In genomic region chr17:55264640-55265298, GRCh38 we compare ENCODE assay signal across 8 cellular contexts. TPM values are rescaled to one million over a fixed set of nuclear protein-coding genes. Genes with fewer than 3 reads are reported as not detected.
DNase-seq lines count a peak whose midpoint lies in the region; ATAC-seq and FAIRE-seq lines count a peak whose summit lies in the region.

Gene HLF, plus strand, starts transcription at chr17:55264960. Its CDS starts 525 bp downstream, at chr17:55265485.

- DNase-seq in AG08396 (ENCODE audit: low spot score), result peak; percentile 91
- peak; percentile 89 for DNase-seq in GM19239 (ENCODE audit: insufficient read length, low spot score)
- DNase-seq in NCI-H526 (lab: John Stamatoyannopoulos, UW), result peak; percentile 45 to 92
- peak; percentile 83 for DNase-seq in activated T-cell treated with anti-CD3 and anti-CD28 coated beads, Interleukin-2, amount 50 U/mL, for 24 hours
- peak; percentile 81 for DNase-seq in mucosa of gallbladder (ENCODE audit: low spot score)
- peak; percentile 52 to 63 for DNase-seq in stimulated activated CD8-positive, alpha-beta memory T cell treated with anti-CD3 and anti-CD28 coated beads, Interleukin-2, amount 100 ng/mL, for 48 hours (ENCODE audit: low read depth in 2 of 2)

- H3K4me3 Mint-ChIP-seq in activated T-cell treated with anti-CD3 and anti-CD28 coated beads, Interleukin-2, amount 50 U/mL, for 24 hours, result peak within 1 kb of the TSS; percentile 57

- peaks cover 16% of the 10 kb centered on the region for H3K4me1 Mint-ChIP-seq in activated T-cell treated with anti-CD3 and anti-CD28 coated beads, Interleukin-2, amount 50 U/mL, for 24 hours (ENCODE audit: low read depth)

- peak; percentile 42 for FAIRE-seq in GM19239 (lab: Jason Lieb, UNC)

- ATAC-seq in HG03439 (IDR thresholded peaks at IDR 0.05; ENCODE audit: unreplicated experiment), result peak; percentile 88
- peak; percentile 97 for ATAC-seq in esophagus mucosa

- no peak within 1 kb of the TSS for H3K27ac Mint-ChIP-seq in activated T-cell treated with anti-CD3 and anti-CD28 coated beads, Interleukin-2, amount 50 U/mL, for 24 hours

- H3K27me3 Mint-ChIP-seq in activated T-cell treated with anti-CD3 and anti-CD28 coated beads, Interleukin-2, amount 50 U/mL, for 24 hours, result peaks cover 85% of the 10 kb centered on the region

- H3K9me3 Mint-ChIP-seq in activated T-cell treated with anti-CD3 and anti-CD28 coated beads, Interleukin-2, amount 50 U/mL, for 24 hours, result peaks cover 7% of the 10 kb centered on the region

- no peaks in the 10 kb centered on the region for H3K36me3 Mint-ChIP-seq in activated T-cell treated with anti-CD3 and anti-CD28 coated beads, Interleukin-2, amount 50 U/mL, for 24 hours (ENCODE audit: low read depth)

RNA-seq across cellular contexts. Expression of gene HLF, which starts in this region (rescaled TPM):
- total RNA-seq in esophagus mucosa (10.8 TPM), mucosa of gallbladder (18.3 TPM)

Comparison
In these comparisons a context has a peak if more than half of its experiments do, and no peak if none do; other contexts are left out.
1. Peak in every context shown above with its lines: DNase-seq and ATAC-seq.